ENCODE assay signal across 8 cellular contexts in genomic region chr2:225041871-225042799, GRCh38. TPM values are rescaled to one million over a fixed set of nuclear protein-coding genes. Genes with fewer than 3 reads are reported as not detected.
DNase-seq lines count a peak whose midpoint lies in the region; ATAC-seq and TF ChIP-seq lines count a peak whose summit lies in the region.

Gene DOCK10, minus strand, starts transcription at chr2:225042468. Its CDS starts 94 bp downstream, at chr2:225042374.

- H3K9me3 Mint-ChIP-seq in Calu3 (ENCODE audit: low read depth, unreplicated experiment) (no peaks in the 10 kb centered on the region), activated B cell treated with CpG ODN at 0.5 μM for 24 hours (no peaks in the 10 kb centered on the region)
- H3K9me3 Mint-ChIP-seq in central memory CD8-positive, alpha-beta T cell: no peaks in the 10 kb centered on the region

- H3K27ac Mint-ChIP-seq in Calu3 (ENCODE audit: unreplicated experiment) (no peak within 1 kb of the TSS), activated B cell treated with CpG ODN at 0.5 μM for 24 hours (peak within 1 kb of the TSS; percentile 96)
- peak within 1 kb of the TSS; percentile 95 for H3K27ac Mint-ChIP-seq in central memory CD8-positive, alpha-beta T cell (ENCODE audit: low read depth)

- POLR2A ChIA-PET in activated B cell treated with CpG ODN at 0.5 μM for 24 hours (lab: Charles Lee): interaction anchor here (0.6 to 1.9 kb wide), 17 partner anchors 8 to 1731 kb away, joined by 3 to 10 read pairs (median 4); no protein-coding TSS in a partner anchor

- intact Hi-C loops in Calu3 (cut with micrococcal nuclease; ENCODE audit: unreplicated experiment): no loop called here
- intact Hi-C loops in activated B cell treated with CpG ODN at 0.5 μM for 24 hours (cut with micrococcal nuclease): loop anchor here (1.0 to 10.0 kb wide), 16 partner anchors 15 to 1863 kb away; partner anchors contain the start of gene CUL3

- peaks cover 18% of the 10 kb centered on the region for H3K27me3 Mint-ChIP-seq in Calu3 (ENCODE audit: unreplicated experiment)
- H3K27me3 Mint-ChIP-seq in activated B cell treated with CpG ODN at 0.5 μM for 24 hours: no peaks in the 10 kb centered on the region
- no peaks in the 10 kb centered on the region for H3K27me3 Mint-ChIP-seq in central memory CD8-positive, alpha-beta T cell

- CTCF ChIA-PET in Calu3 (lab: Charles Lee): interaction anchor here (0.6 kb wide), 1 partner anchor 194 kb away, joined by 3 read pairs; no protein-coding TSS in a partner anchor
- CTCF ChIA-PET in activated B cell treated with CpG ODN at 0.5 μM for 24 hours (lab: Charles Lee): interaction anchor here (1.3 to 4.2 kb wide), 4 partner anchors 11 to 40 kb away, joined by 3 to 17 read pairs (median 5); no protein-coding TSS in a partner anchor

- H3K4me1 Mint-ChIP-seq in Calu3 (ENCODE audit: low read depth, unreplicated experiment) (peaks cover 17% of the 10 kb centered on the region), activated B cell treated with CpG ODN at 0.5 μM for 24 hours (peaks cover 56% of the 10 kb centered on the region)
- peaks cover 60% of the 10 kb centered on the region for H3K4me1 Mint-ChIP-seq in central memory CD8-positive, alpha-beta T cell

- TF ChIP-seq CTCF in Calu3 (IDR thresholded peaks at IDR 0.05; ENCODE audit: unreplicated experiment) (no peak), activated B cell treated with CpG ODN at 0.5 μM for 24 hours (IDR thresholded peaks at IDR 0.05) (no peak)

- no TSS peak for BruUV-seq in Calu3 (replicated peaks; lab: Mats Ljungman, UMichigan)

- H3K36me3 Mint-ChIP-seq in Calu3 (ENCODE audit: insufficient read depth, unreplicated experiment) (peaks cover 20% of the 10 kb centered on the region), activated B cell treated with CpG ODN at 0.5 μM for 24 hours (ENCODE audit: low read depth) (peaks cover 10% of the 10 kb centered on the region)
- peaks cover 13% of the 10 kb centered on the region for H3K36me3 Mint-ChIP-seq in central memory CD8-positive, alpha-beta T cell (ENCODE audit: insufficient read depth)

- ATAC-seq in GM19468 (IDR thresholded peaks at IDR 0.05; ENCODE audit: extremely low read depth, unreplicated experiment): peak; percentile 7
- ATAC-seq in activated B cell treated with CpG ODN at 0.5 μM for 24 hours (ENCODE audit: low read depth): peak; percentile 43
- ATAC-seq in central memory CD8-positive, alpha-beta T cell (replicated peaks; ENCODE audit: extremely low read depth, poor library complexity, severe bottlenecking): peak; percentile 62

- H3K4me3 Mint-ChIP-seq in Calu3 (ENCODE audit: low read depth, unreplicated experiment) (peak within 1 kb of the TSS; percentile 79), activated B cell treated with CpG ODN at 0.5 μM for 24 hours (peak within 1 kb of the TSS; percentile 96)
- H3K4me3 Mint-ChIP-seq in central memory CD8-positive, alpha-beta T cell: peak within 1 kb of the TSS; percentile 94

- DNase-seq in Calu3 (peak; percentile 32), HT1080 (ENCODE audit: low read depth) (peak; percentile 67), activated B cell treated with CpG ODN at 0.5 μM for 24 hours (peak; percentile 63), left kidney (ENCODE audit: low read depth, low spot score) (peak; percentile 70), NCI-H187 treated with DMSO at 0.1 percent for 48 hours (lab: John Stamatoyannopoulos, UW) (no peak)
- peak; percentile 36 to 38 for DNase-seq in central memory CD8-positive, alpha-beta T cell (ENCODE audit: low spot score in 2 of 2)
- peak; percentile 61 to 66 for DNase-seq in stimulated activated CD4-positive, alpha-beta T cell treated with anti-CD3 and anti-CD28 coated beads, Interleukin-2, amount 100 ng/mL, for 24 hours

RNA-seq across cellular contexts. Expression of gene DOCK10, which starts in this region (rescaled TPM):
- total RNA-seq in Calu3 (2022): 7.2 and 11.9 TPM in 2 replicates
- total RNA-seq in HT1080 (2014; rRNA removed; shearing (Covaris generic)): 49.4 and 52.9 TPM in 2 replicates
- 20.0 and 21.7 TPM in 2 replicates for polyA plus RNA-seq in HT1080 (2015; cell fraction: cytosol; rRNA removed)
- polyA plus RNA-seq in HT1080 (2015; cell fraction: nucleus; rRNA removed): 50.5 and 54.2 TPM in 2 replicates
- 159 and 172 TPM in 2 replicates for total RNA-seq in activated B cell treated with CpG ODN at 0.5 μM for 24 hours

Comparison
In these comparisons a context has a peak if more than half of its experiments do, and no peak if none do; other contexts are left out.
1. ATAC-seq: peak in every context shown above with its lines; median percentile 62 in central memory CD8-positive, alpha-beta T cell; 43 in activated B cell treated with CpG ODN at 0.5 μM for 24 hours; 7 in GM19468.